Comparison of ENCODE assay signal across 7 cellular contexts in genomic region chr11:135017296-135017695, GRCh38.
"Had no signal": no experiment of that assay in that cellular context is flagged by ENCODE, and none has a peak within 500 bp of the region (broad histone marks: within the 10 kb centered on the region; RNA-seq: fewer than 3 reads in every experiment).

No MANE protein-coding gene starts in this region.

- H3K27ac ChIP-seq: GM23248, HL-60 had no signal

- H3K9ac ChIP-seq: GM23248 had no signal

- ATAC-seq: K562 had no signal

- H2AFZ ChIP-seq: GM23248 had no signal

- DNase-seq: GM23248, H7, HCEC 1CT, IMR-90, KG1 had no signal

- H3K4me3 ChIP-seq: GM23248, K562 had no signal
